Comparison of ENCODE assay signal across 16 cellular contexts in the genomic region with DNA sequence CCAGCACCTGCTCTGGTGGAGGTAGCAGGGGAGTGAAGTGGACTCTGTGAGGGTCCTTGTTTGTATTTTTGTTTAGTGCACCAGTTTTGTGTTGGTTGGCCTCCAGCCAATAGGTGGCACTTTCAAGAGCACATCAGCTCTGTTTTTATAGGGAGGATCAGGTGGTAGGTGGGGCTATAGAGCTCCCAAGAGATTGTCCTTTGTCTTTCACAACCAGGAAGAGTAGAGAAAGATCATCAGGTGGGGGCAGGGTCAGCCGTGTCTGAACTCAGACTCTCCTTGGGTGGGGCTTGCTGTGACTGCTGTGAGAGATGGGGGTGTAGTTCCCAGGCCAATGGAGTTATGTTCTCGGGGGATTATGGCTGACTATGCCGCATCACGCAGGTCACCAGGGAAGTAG.
DNase-seq lines count a peak whose midpoint lies in the region; TF ChIP-seq lines count a peak whose summit lies in the region.
"Had no signal": no experiment of that assay in that cellular context is flagged by ENCODE, and none has a peak within 500 bp of the region (broad histone marks: within the 10 kb centered on the region; RNA-seq: fewer than 3 reads in every experiment).

No MANE protein-coding gene starts in this region.

- no peaks in the 10 kb centered on the region for H3K4me1 ChIP-seq in colonic mucosa
- no peaks in the 10 kb centered on the region for H3K4me1 ChIP-seq in neuronal stem cell (ENCODE audit: control insufficient read depth in 2 of 2, insufficient read depth in 1 of 2, low read depth in 1 of 2, low read length in 2 of 2)
- no peaks in the 10 kb centered on the region for H3K4me1 ChIP-seq in endodermal cell (ENCODE audit: control insufficient read depth, insufficient read depth, low read length)
- H3K4me1 ChIP-seq: A549, Caco-2 had no signal

- H3K23ac ChIP-seq in neuronal stem cell (ENCODE audit: low read depth, low read length, poor library complexity) = no peak overlapping the region

- DNase-seq in NCI-H1436 (lab: John Stamatoyannopoulos, UW) = peak; percentile 2
- DNase-seq in NCI-H1436 treated with DMSO at 0.1 percent for 48 hours (lab: John Stamatoyannopoulos, UW) = no peak
- DNase-seq in OCI-M1 (lab: John Stamatoyannopoulos, UW) = peak; percentile 6
- DNase-seq in colonic mucosa = peak; percentile 21
- DNase-seq in neuronal stem cell (ENCODE audit: low spot score) = no peak
- no peak for DNase-seq in amygdala (lab: John Stamatoyannopoulos, UW)
- DNase-seq in endodermal cell = no peak
- DNase-seq: AML-193; Caco-2; CD4-positive, alpha-beta T cell; H7; HFFc6 had no signal

- H3K14ac ChIP-seq in neuronal stem cell (ENCODE audit: low read length) = no peak overlapping the region

- no peak for TF ChIP-seq CTCF in colonic mucosa (IDR thresholded peaks at IDR 0.05)
- no peak for TF ChIP-seq CTCF in endodermal cell (conservative IDR thresholded peaks at IDR 0.05)

- H3K79me1 ChIP-seq in neuronal stem cell (ENCODE audit: low read depth, low read length) = no peaks in the 10 kb centered on the region

- no peak overlapping the region for H3K4me3 ChIP-seq in colonic mucosa
- no peak overlapping the region for H3K4me3 ChIP-seq in neuronal stem cell (ENCODE audit: low read length in 2 of 2)
- H3K4me3 ChIP-seq in endodermal cell (ENCODE audit: low read length) = no peak overlapping the region
- H3K4me3 ChIP-seq: A549, GM23338 had no signal

- H3K36me3 ChIP-seq in colonic mucosa (no peaks in the 10 kb centered on the region), neuronal stem cell (replicated peaks in 1 of 2; ENCODE audit: control insufficient read depth in 2 of 2, insufficient read depth in 2 of 2, low read length in 2 of 2) (no peaks in the 10 kb centered on the region), endodermal cell (ENCODE audit: control insufficient read depth, insufficient read depth, low read length) (no peaks in the 10 kb centered on the region)

- H2BK12ac ChIP-seq in neuronal stem cell (ENCODE audit: low read length) = no peak overlapping the region

- peaks cover 1% of the 10 kb centered on the region for H3K4me1 Mint-ChIP-seq in endodermal cell
- H3K4me1 Mint-ChIP-seq: GM23338 had no signal

- H3K18ac ChIP-seq in neuronal stem cell (ENCODE audit: low read length) = peak overlapping the region; percentile 69

- H3K9ac ChIP-seq in colonic mucosa (ENCODE audit: low read depth in 2 of 2, low read length in 2 of 2) (no peak overlapping the region), neuronal stem cell (ENCODE audit: low read depth, low read length, poor library complexity) (no peak overlapping the region), endodermal cell (ENCODE audit: extremely low read depth, low read length, poor library complexity, severe bottlenecking) (no peak overlapping the region)

- peaks cover 44% of the 10 kb centered on the region for H3K9me3 Mint-ChIP-seq in endodermal cell

- no peak overlapping the region for H4K91ac ChIP-seq in neuronal stem cell (ENCODE audit: low read depth, low read length, poor library complexity)

- H4K8ac ChIP-seq in neuronal stem cell (ENCODE audit: low read depth, low read length) = no peak overlapping the region

- peak overlapping the region; percentile 80 for H3K4ac ChIP-seq in neuronal stem cell (ENCODE audit: low read length)

- H3K27ac Mint-ChIP-seq in endodermal cell = no peak overlapping the region
- H3K27ac Mint-ChIP-seq: CD4-positive, alpha-beta T cell; GM23338; HFFc6 had no signal

- H3K36me3 Mint-ChIP-seq in endodermal cell (ENCODE audit: low read depth) = no peaks in the 10 kb centered on the region

- no peak overlapping the region for H2AK5ac ChIP-seq in neuronal stem cell (ENCODE audit: low read depth, low read length)

- peaks cover 2% of the 10 kb centered on the region for H3K27me3 Mint-ChIP-seq in endodermal cell (ENCODE audit: insufficient read depth)

- no peak overlapping the region for H2BK15ac ChIP-seq in neuronal stem cell (ENCODE audit: low read length)

- H3K4me2 ChIP-seq in neuronal stem cell (ENCODE audit: insufficient read depth, low read length, poor library complexity, severe bottlenecking) = no peak overlapping the region
- H3K4me2 ChIP-seq: A549, GM23338 had no signal

- no peak overlapping the region for H2BK120ac ChIP-seq in neuronal stem cell (ENCODE audit: low read depth, low read length)

- no peak overlapping the region for H2AFZ ChIP-seq in neuronal stem cell (ENCODE audit: low read length)
- H2AFZ ChIP-seq: GM23338 had no signal

- intact Hi-C loops in colonic mucosa (cut with DNase I) = no loop called here

- H3K4me3 Mint-ChIP-seq in endodermal cell = no peak overlapping the region
- H3K4me3 Mint-ChIP-seq: CD4-positive, alpha-beta T cell; GM23338; HFFc6 had no signal

- WGBS in neuronal stem cell (ENCODE audit: extremely low coverage in 2 of 2, insufficient read length in 2 of 2, insufficient replicate concordance in 1 of 2), 2 donors = no CpG with 5 or more reads among the region's 4 CpGs
- 82 to 83% methylated on average over 1 to 4 of the region's 4 CpGs for WGBS in endodermal cell (ENCODE audit: insufficient coverage in 1 of 2, insufficient read length in 1 of 2), 2 experiments

- H3K27ac ChIP-seq in colonic mucosa = no peak overlapping the region
- no peak overlapping the region for H3K27ac ChIP-seq in neuronal stem cell (replicated peaks; ENCODE audit: low read length)
- no peak overlapping the region for H3K27ac ChIP-seq in endodermal cell (ENCODE audit: low read depth, low read length)
- H3K27ac ChIP-seq: 22Rv1, A549, C4-2B had no signal

- H3K9me3 ChIP-seq in colonic mucosa (no peaks in the 10 kb centered on the region), neuronal stem cell (replicated peaks in 1 of 2; ENCODE audit: control insufficient read depth in 2 of 2, insufficient read depth in 1 of 2, low read depth in 1 of 2, low read length in 2 of 2) (no peaks in the 10 kb centered on the region), endodermal cell (ENCODE audit: control insufficient read depth, low read length) (peaks cover 26% of the 10 kb centered on the region)
- H3K9me3 ChIP-seq: A549, Caco-2 had no signal

- H3K27me3 ChIP-seq in colonic mucosa (no peaks in the 10 kb centered on the region), neuronal stem cell (ENCODE audit: control insufficient read depth in 3 of 3, insufficient read depth in 3 of 3, low read depth in 1 of 3, low read length in 3 of 3) (no peaks in the 10 kb centered on the region), endodermal cell (ENCODE audit: control insufficient read depth, insufficient read depth, low read length, poor library complexity, severe bottlenecking) (no peaks in the 10 kb centered on the region)

- no peak overlapping the region for H2BK5ac ChIP-seq in neuronal stem cell (ENCODE audit: low read length)

Comparison
In these comparisons a context has a peak if more than half of its experiments do, and no peak if none do; other contexts are left out.
1. DNase-seq: peak in NCI-H1436 (single experiment), OCI-M1 (single experiment) and colonic mucosa (single experiment); none in NCI-H1436 treated with DMSO at 0.1 percent for 48 hours (single experiment), neuronal stem cell (single experiment), amygdala (0 of 56) and endodermal cell (single experiment).